ENCODE assay signal across 26 cellular contexts in the genomic region with DNA sequence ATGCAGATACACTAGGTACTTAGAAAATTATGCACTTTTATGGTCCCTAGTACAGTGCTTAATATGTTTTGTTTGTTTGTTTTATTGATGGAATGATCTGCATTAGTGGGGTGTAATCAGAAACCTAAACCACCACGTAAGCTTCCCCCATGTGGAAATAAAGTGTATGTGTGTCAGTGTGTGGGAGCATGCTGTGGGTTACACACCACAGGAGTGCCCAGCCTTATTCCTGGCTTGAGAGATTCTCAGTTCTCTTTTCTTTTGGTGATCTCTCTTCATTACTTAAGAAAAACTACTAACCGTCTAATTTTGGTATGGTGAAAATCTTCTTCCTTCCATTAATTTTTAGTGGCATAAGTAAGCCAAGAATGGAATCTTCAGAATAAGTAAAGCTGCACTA.
"Had no signal": no experiment of that assay in that cellular context is flagged by ENCODE, and none has a peak within 500 bp of the region (broad histone marks: within the 10 kb centered on the region; RNA-seq: fewer than 3 reads in every experiment).

No MANE protein-coding gene starts in this region.

- H3K4me1 ChIP-seq: breast epithelium, esophagus squamous epithelium, left ventricle myocardium inferior, transverse colon had no signal

- H3K27ac Mint-ChIP-seq: activated CD4-positive, alpha-beta memory T cell treated with anti-CD3 and anti-CD28 coated beads, Interleukin-2, amount 10 ng/mL, durations not matched to agents 7 days and 5 days; activated CD4-positive, alpha-beta T cell treated with anti-CD3 and anti-CD28 coated beads, Interleukin-2, amount 10 ng/mL, durations not matched to agents 24 days and 14 days; activated T-cell treated with anti-CD3 and anti-CD28 coated beads, Interleukin-2, amount 50 U/mL, for 24 hours; natural killer cell treated with Interleukin-12 subunit alpha and Interleukin-12 subunit beta and Interleukin-15 and Interleukin-18, amount 100 ng/mL, for 72 hours had no signal

- H3K27me3 Mint-ChIP-seq: activated CD4-positive, alpha-beta memory T cell treated with anti-CD3 and anti-CD28 coated beads, Interleukin-2, amount 10 ng/mL, durations not matched to agents 7 days and 5 days; activated CD4-positive, alpha-beta T cell treated with anti-CD3 and anti-CD28 coated beads, Interleukin-2, amount 10 ng/mL, durations not matched to agents 24 days and 14 days; activated T-cell treated with anti-CD3 and anti-CD28 coated beads, Interleukin-2, amount 50 U/mL, for 24 hours; central memory CD8-positive, alpha-beta T cell had no signal

- H3K36me3 Mint-ChIP-seq: natural killer cell treated with Interleukin-12 subunit alpha and Interleukin-12 subunit beta and Interleukin-15 and Interleukin-18, amount 100 ng/mL, for 72 hours had no signal

- H3K36me3 ChIP-seq: breast epithelium, esophagus squamous epithelium, left ventricle myocardium inferior, transverse colon had no signal

- H3K27ac ChIP-seq: breast epithelium, epithelial cell of prostate, esophagus squamous epithelium, left ventricle myocardium inferior, transverse colon had no signal

- H3K4me3 Mint-ChIP-seq: activated CD4-positive, alpha-beta memory T cell treated with anti-CD3 and anti-CD28 coated beads, Interleukin-2, amount 10 ng/mL, durations not matched to agents 7 days and 5 days; activated CD4-positive, alpha-beta T cell treated with anti-CD3 and anti-CD28 coated beads, Interleukin-2, amount 10 ng/mL, durations not matched to agents 24 days and 14 days; activated T-cell treated with anti-CD3 and anti-CD28 coated beads, Interleukin-2, amount 50 U/mL, for 24 hours; central memory CD8-positive, alpha-beta T cell; natural killer cell treated with Interleukin-12 subunit alpha and Interleukin-12 subunit beta and Interleukin-15 and Interleukin-18, amount 100 ng/mL, for 72 hours had no signal

- H3K4me3 ChIP-seq: breast epithelium, esophagus squamous epithelium, left ventricle myocardium inferior, lung, mucosa of descending colon, transverse colon had no signal

- H3K9me3 ChIP-seq: breast epithelium, left ventricle myocardium inferior, transverse colon had no signal

- H3K27me3 ChIP-seq: breast epithelium, esophagus squamous epithelium, transverse colon had no signal

- DNase-seq: activated CD4-positive, alpha-beta memory T cell treated with anti-CD3 and anti-CD28 coated beads, Interleukin-2, amount 10 ng/mL, durations not matched to agents 7 days and 5 days; activated CD4-positive, alpha-beta T cell treated with anti-CD3 and anti-CD28 coated beads, Interleukin-2, amount 10 ng/mL, durations not matched to agents 24 days and 14 days; activated CD4-positive, CD25-positive, alpha-beta regulatory T cell treated with anti-CD3 and anti-CD28 coated beads, Interleukin-2, amount 50 U/mL, for 72 hours; activated CD8-positive, alpha-beta memory T cell treated with anti-CD3 and anti-CD28 coated beads, Interleukin-2, amount 50 U/mL, for 48 hours; activated gamma-delta T cell treated with Interleukin-2 at 50 U/mL for 16 hours; activated naive CD4-positive, alpha-beta T cell treated with anti-CD3 and anti-CD28 coated beads, Interleukin-2, amount 50 U/mL, for 16 hours; activated T-cell treated with anti-CD3 and anti-CD28 coated beads, Interleukin-2, amount 50 U/mL, for 24 hours; dermis blood vessel endothelial cell; effector CD8-positive, alpha-beta T cell; esophagus squamous epithelium; foreskin melanocyte; islet precursor cell; left ventricle myocardium inferior; mucosa of descending colon; posterior cingulate gyrus; right cardiac atrium; stimulated activated CD4-positive, alpha-beta T cell treated with anti-CD3 and anti-CD28 coated beads, Interleukin-15, amount 100 ng/mL, for 24 hours; stimulated activated CD4-positive, alpha-beta T cell treated with anti-CD3 and anti-CD28 coated beads, Interleukin-2, amount 100 ng/mL, for 24 hours; stimulated activated naive CD4-positive, alpha-beta T cell treated with Interleukin-2 at 50 U/mL for 16 hours; T1000; transverse colon had no signal

- H3K4me1 Mint-ChIP-seq: activated CD4-positive, alpha-beta memory T cell treated with anti-CD3 and anti-CD28 coated beads, Interleukin-2, amount 10 ng/mL, durations not matched to agents 7 days and 5 days; activated CD4-positive, alpha-beta T cell treated with anti-CD3 and anti-CD28 coated beads, Interleukin-2, amount 10 ng/mL, durations not matched to agents 24 days and 14 days; central memory CD8-positive, alpha-beta T cell had no signal
